15 cellular contexts compared by ENCODE assay signal in genomic region chr2:158499383-158499782, GRCh38. TPM values are rescaled to one million over a fixed set of nuclear protein-coding genes. Genes with fewer than 3 reads are reported as not detected.
DNase-seq lines count a peak whose midpoint lies in the region; ATAC-seq and TF ChIP-seq lines count a peak whose summit lies in the region.
"Had no signal": no experiment of that assay in that cellular context is flagged by ENCODE, and none has a peak within 500 bp of the region (broad histone marks: within the 10 kb centered on the region; RNA-seq: fewer than 3 reads in every experiment).

No MANE protein-coding gene starts in this region.

- H3K4me3 Mint-ChIP-seq in HFFc6: peak overlapping the region; percentile 16; the same call in 1 of the 2 replicates
- no peak overlapping the region for H3K4me3 Mint-ChIP-seq in osteocyte (ENCODE audit: unreplicated experiment)
- H3K4me3 Mint-ChIP-seq in chondrocyte (ENCODE audit: unreplicated experiment): no peak overlapping the region

- H3K36me3 Mint-ChIP-seq in HFFc6 (ENCODE audit: low read depth) (0 out of 2 replicates have a peak, but pooled peaks cover 5% of the 10 kb centered on the region), osteocyte (ENCODE audit: unreplicated experiment) (peaks cover 11% of the 10 kb centered on the region), chondrocyte (ENCODE audit: low read depth) (no peaks in the 10 kb centered on the region)

- H3K9me3 Mint-ChIP-seq in HFFc6 (no peaks in the 10 kb centered on the region), osteocyte (ENCODE audit: unreplicated experiment) (no peaks in the 10 kb centered on the region), chondrocyte (ENCODE audit: low read depth) (no peaks in the 10 kb centered on the region)
- H3K9me3 Mint-ChIP-seq: CD4-positive, CD25-positive, alpha-beta regulatory T cell had no signal

- no peak for TF ChIP-seq CTCF in HFFc6 (IDR thresholded peaks at IDR 0.05)
- no peak for TF ChIP-seq CTCF in osteocyte (IDR thresholded peaks at IDR 0.05)
- TF ChIP-seq CTCF in chondrocyte (IDR thresholded peaks at IDR 0.05): no peak

- DNase-seq in HFFc6: no peak
- peak; percentile 13 for DNase-seq in M059J (ENCODE audit: low read depth)
- peak; percentile 65 for DNase-seq in islet precursor cell
- DNase-seq in osteocyte (ENCODE audit: extremely low spot score, unreplicated experiment): no peak
- DNase-seq in chondrocyte (ENCODE audit: low spot score): no peak
- no peak for DNase-seq in stimulated activated CD4-positive, alpha-beta T cell treated with anti-CD3 and anti-CD28 coated beads, Interleukin-4, amount 100 ng/mL, for 1 hour
- DNase-seq: ACHN; BE2C; C1 segment of cervical spinal cord; Caco-2; CD4-positive, CD25-positive, alpha-beta regulatory T cell; GDM1; GOT3; H7 had no signal

- H3K27ac Mint-ChIP-seq in HFFc6 (peak overlapping the region; percentile 52), osteocyte (ENCODE audit: unreplicated experiment) (peak overlapping the region; percentile 76), chondrocyte (ENCODE audit: unreplicated experiment) (no peak overlapping the region)

- H3K27me3 Mint-ChIP-seq in HFFc6 (ENCODE audit: insufficient read depth): no peaks in the 10 kb centered on the region
- H3K27me3 Mint-ChIP-seq in osteocyte (ENCODE audit: unreplicated experiment): no peaks in the 10 kb centered on the region
- no peaks in the 10 kb centered on the region for H3K27me3 Mint-ChIP-seq in chondrocyte (ENCODE audit: low read depth)
- H3K27me3 Mint-ChIP-seq: CD4-positive, CD25-positive, alpha-beta regulatory T cell had no signal

- H3K4me1 Mint-ChIP-seq in HFFc6 (ENCODE audit: low read depth): peaks cover 92% of the 10 kb centered on the region
- peaks cover 83% of the 10 kb centered on the region for H3K4me1 Mint-ChIP-seq in osteocyte (ENCODE audit: unreplicated experiment)
- peaks cover 86% of the 10 kb centered on the region for H3K4me1 Mint-ChIP-seq in chondrocyte (ENCODE audit: low read depth)

- no peak for ATAC-seq in GM21825 (IDR thresholded peaks at IDR 0.05; ENCODE audit: unreplicated experiment)

RNA-seq across cellular contexts. Expression of gene PKP4, which starts 42.6 kb away (rescaled TPM):
- total RNA-seq in HFFc6 (2021; fragmentation: NEBNext Ultra II Directional; extraction: Animal tissue kit (Norgen Biotek cat#: 25700)): 10 to 100 TPM; 35.9 to 48.9 (median 43.5) TPM
- total RNA-seq in M059J (2014; rRNA removed; shearing (Covaris generic)): 9.1 and 19.2 TPM in 2 replicates
- total RNA-seq in osteocyte (119 TPM in 2 replicates), chondrocyte (34.9 to 69.3 TPM (median 39.4 TPM) in 3 replicates)

RNA-seq across cellular contexts. Expression of gene CCDC148, which starts 42.8 kb away (rescaled TPM):
- total RNA-seq in HFFc6 (2021; fragmentation: NEBNext Ultra II Directional; extraction: Animal tissue kit (Norgen Biotek cat#: 25700)): 1 to 10 TPM in 2 of 6 experiments, under 1 TPM in 4; 0.66 to 1.3 (median 0.84) TPM
- total RNA-seq in M059J (2014; rRNA removed; shearing (Covaris generic)): 0.79 TPM in 1 of 2 replicates, not detected in the other
- total RNA-seq in osteocyte: 2.2 and 2.8 TPM in 2 replicates
- total RNA-seq in chondrocyte: 0.52 to 1.5 TPM (median 1.4 TPM) in 3 replicates
- total RNA-seq: CD4-positive, CD25-positive, alpha-beta regulatory T cell had no signal

Comparison
In these comparisons a context has a peak if more than half of its experiments do, and no peak if none do; other contexts are left out.
1. DNase-seq: peak in M059J (single experiment) and islet precursor cell (single experiment); none in HFFc6 (single experiment), osteocyte (single experiment), chondrocyte (single experiment) and stimulated activated CD4-positive, alpha-beta T cell treated with anti-CD3 and anti-CD28 coated beads, Interleukin-4, amount 100 ng/mL, for 1 hour (single experiment).